In the genomic region with DNA sequence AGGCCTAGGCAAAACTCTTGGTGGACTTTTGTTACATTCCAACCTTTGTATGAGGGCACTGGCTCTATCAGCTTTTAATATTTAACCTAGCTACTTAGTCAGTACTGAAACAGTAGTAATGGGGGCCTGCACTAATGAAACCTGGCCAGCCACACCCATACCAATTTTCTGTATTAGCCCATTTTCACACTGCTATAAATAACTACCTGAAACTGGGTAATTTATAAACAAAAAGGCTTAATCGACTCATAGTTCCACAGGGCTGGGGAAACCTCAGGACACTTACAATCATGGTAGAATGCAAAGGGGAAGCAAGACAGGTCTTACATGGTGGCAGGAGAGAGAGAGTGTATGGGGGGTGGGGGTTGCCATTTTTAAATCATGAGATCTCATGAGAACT, we compare ENCODE assay signal across 15 cellular contexts.
DNase-seq lines count a peak whose midpoint lies in the region; ATAC-seq lines count a peak whose summit lies in the region.
"Had no signal": no experiment of that assay in that cellular context is flagged by ENCODE, and none has a peak within 500 bp of the region (broad histone marks: within the 10 kb centered on the region; RNA-seq: fewer than 3 reads in every experiment).

No MANE protein-coding gene starts in this region.

- intact Hi-C loops in activated CD4-positive, alpha-beta T cell treated with anti-CD3 and anti-CD28 coated beads for 36 hours (cut with DNase I, micrococcal nuclease): no loop called here

- CTCF ChIA-PET in activated CD4-positive, alpha-beta T cell treated with anti-CD3 and anti-CD28 coated beads for 36 hours (lab: Charles Lee): no interaction called here

- H3K4me3 Mint-ChIP-seq in activated T-cell treated with anti-CD3 and anti-CD28 coated beads, Interleukin-2, amount 50 U/mL, for 72 hours: no peak overlapping the region
- no peak overlapping the region for H3K4me3 Mint-ChIP-seq in activated CD4-positive, alpha-beta T cell treated with anti-CD3 and anti-CD28 coated beads for 36 hours
- H3K4me3 Mint-ChIP-seq: activated B cell treated with CpG ODN at 0.5 μM for 24 hours, T-helper 17 cell had no signal

- POLR2A ChIA-PET in activated CD4-positive, alpha-beta T cell treated with anti-CD3 and anti-CD28 coated beads for 36 hours (lab: Charles Lee): no interaction called here

- no peaks in the 10 kb centered on the region for H3K27me3 Mint-ChIP-seq in activated T-cell treated with anti-CD3 and anti-CD28 coated beads, Interleukin-2, amount 50 U/mL, for 72 hours (ENCODE audit: low read depth)
- no peaks in the 10 kb centered on the region for H3K27me3 Mint-ChIP-seq in activated CD4-positive, alpha-beta T cell treated with anti-CD3 and anti-CD28 coated beads for 36 hours
- H3K27me3 Mint-ChIP-seq: activated B cell treated with CpG ODN at 0.5 μM for 24 hours, T-helper 17 cell had no signal

- H3K4me1 Mint-ChIP-seq in activated T-cell treated with anti-CD3 and anti-CD28 coated beads, Interleukin-2, amount 50 U/mL, for 72 hours (ENCODE audit: low read depth): no peaks in the 10 kb centered on the region
- H3K4me1 Mint-ChIP-seq in activated CD4-positive, alpha-beta T cell treated with anti-CD3 and anti-CD28 coated beads for 36 hours: no peaks in the 10 kb centered on the region
- H3K4me1 Mint-ChIP-seq: activated B cell treated with CpG ODN at 0.5 μM for 24 hours, T-helper 17 cell had no signal

- no peak for DNase-seq in activated T-cell treated with anti-CD3 and anti-CD28 coated beads, Interleukin-2, amount 50 U/mL, for 72 hours
- DNase-seq in activated CD4-positive, alpha-beta T cell treated with anti-CD3 and anti-CD28 coated beads for 36 hours: no peak
- DNase-seq in NCI-H1436 (lab: John Stamatoyannopoulos, UW) (no peak), HK-2 (ENCODE audit: unreplicated experiment) (no peak)
- DNase-seq: activated B cell treated with CpG ODN at 0.5 μM for 24 hours; activated CD8-positive, alpha-beta memory T cell treated with anti-CD3 and anti-CD28 coated beads for 24 hours; esophagus squamous epithelium; nucleus accumbens; OCI-M1; right lobe of liver; T-helper 17 cell had no signal

- no peaks in the 10 kb centered on the region for H3K36me3 Mint-ChIP-seq in activated T-cell treated with anti-CD3 and anti-CD28 coated beads, Interleukin-2, amount 50 U/mL, for 72 hours (ENCODE audit: insufficient read depth in 2 of 2)
- no peaks in the 10 kb centered on the region for H3K36me3 Mint-ChIP-seq in activated CD4-positive, alpha-beta T cell treated with anti-CD3 and anti-CD28 coated beads for 36 hours (ENCODE audit: low read depth)

- H3K27ac Mint-ChIP-seq in activated T-cell treated with anti-CD3 and anti-CD28 coated beads, Interleukin-2, amount 50 U/mL, for 72 hours: no peak overlapping the region
- H3K27ac Mint-ChIP-seq in activated CD4-positive, alpha-beta T cell treated with anti-CD3 and anti-CD28 coated beads for 36 hours: no peak overlapping the region
- H3K27ac Mint-ChIP-seq: activated B cell treated with CpG ODN at 0.5 μM for 24 hours, T-helper 17 cell had no signal

- ATAC-seq in GM18517 (IDR thresholded peaks at IDR 0.05; ENCODE audit: unreplicated experiment) (peak; percentile 72), GM19468 (IDR thresholded peaks at IDR 0.05; ENCODE audit: extremely low read depth, unreplicated experiment) (peak; percentile 30), HG02938 (IDR thresholded peaks at IDR 0.05; ENCODE audit: unreplicated experiment) (peak; percentile 83), HG03457 (IDR thresholded peaks at IDR 0.05; ENCODE audit: unreplicated experiment) (peak; percentile 79)
- no peak for ATAC-seq in activated T-cell treated with anti-CD3 and anti-CD28 coated beads, Interleukin-2, amount 50 U/mL, for 72 hours (replicated peaks in 1 of 2)
- no peak for ATAC-seq in activated CD4-positive, alpha-beta T cell treated with anti-CD3 and anti-CD28 coated beads for 36 hours
- ATAC-seq: right lobe of liver, T-helper 17 cell had no signal

- H3K9me3 Mint-ChIP-seq in activated T-cell treated with anti-CD3 and anti-CD28 coated beads, Interleukin-2, amount 50 U/mL, for 72 hours: peaks cover 2 to 6% of the 10 kb centered on the region in 2 donors
- H3K9me3 Mint-ChIP-seq in activated CD4-positive, alpha-beta T cell treated with anti-CD3 and anti-CD28 coated beads for 36 hours (ENCODE audit: low read depth): no peaks in the 10 kb centered on the region
- H3K9me3 Mint-ChIP-seq: activated B cell treated with CpG ODN at 0.5 μM for 24 hours had no signal

Comparison
In these comparisons a context has a peak if more than half of its experiments do, and no peak if none do; other contexts are left out.
1. ATAC-seq: peak in GM18517 (single experiment), GM19468 (single experiment), HG02938 (single experiment) and HG03457 (single experiment); none in activated T-cell treated with anti-CD3 and anti-CD28 coated beads, Interleukin-2, amount 50 U/mL, for 72 hours (0 of 2) and activated CD4-positive, alpha-beta T cell treated with anti-CD3 and anti-CD28 coated beads for 36 hours (single experiment).